In the genomic region with DNA sequence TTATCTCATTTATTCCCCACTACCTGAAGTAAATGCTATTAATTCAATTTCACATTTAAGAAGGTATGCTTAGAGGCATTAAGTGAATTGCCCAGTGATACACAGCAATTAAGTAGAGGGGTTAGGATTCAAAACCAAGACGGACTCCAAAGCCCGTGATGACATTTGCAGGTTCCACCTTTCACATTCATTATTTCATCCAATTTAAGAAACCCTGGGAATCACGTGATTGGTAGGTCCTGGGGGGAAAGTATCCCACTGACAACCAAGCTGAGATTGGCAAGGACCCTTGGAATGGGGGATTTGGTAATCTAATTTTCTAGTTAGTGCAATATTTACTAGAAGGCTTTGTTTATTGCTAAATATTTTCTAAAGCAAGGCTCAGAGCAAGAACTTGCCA, we compare ENCODE assay signal across 30 cellular contexts. TPM values are rescaled to one million over a fixed set of nuclear protein-coding genes. Genes with fewer than 3 reads are reported as not detected.
A peak's percentile ranks its signal among the peaks of the same experiment; 100 is the strongest.
DNase-seq lines count a peak whose midpoint lies in the region; ATAC-seq and TF ChIP-seq lines count a peak whose summit lies in the region.
"Had no signal": no experiment of that assay in that cellular context is flagged by ENCODE, and none has a peak within 500 bp of the region (broad histone marks: within the 10 kb centered on the region; RNA-seq: fewer than 3 reads in every experiment).

No MANE protein-coding gene starts in this region.

- no peak overlapping the region for H2AFZ ChIP-seq in Karpas-422 (ENCODE audit: low read length)

- H3K27ac Mint-ChIP-seq in activated T-cell treated with anti-CD3 and anti-CD28 coated beads, Interleukin-2, amount 50 U/mL, for 24 hours, result no peak overlapping the region
- H3K27ac Mint-ChIP-seq in activated T-cell treated with anti-CD3 and anti-CD28 coated beads, Interleukin-2, amount 50 U/mL, for 72 hours, result no peak overlapping the region
- H3K27ac Mint-ChIP-seq in osteocyte (ENCODE audit: unreplicated experiment), result no peak overlapping the region
- H3K27ac Mint-ChIP-seq: dendritic cell treated with granulocyte-macrophage colony-stimulating factor and Interleukin-4, amounts not matched to agents 40 ng/mL and 50 ng/mL, for 4 days; endodermal cell; T-helper 17 cell had no signal

- ATAC-seq in activated T-cell treated with anti-CD3 and anti-CD28 coated beads, Interleukin-2, amount 50 U/mL, for 72 hours (replicated peaks in 1 of 2), result no peak
- ATAC-seq in GM18861 (IDR thresholded peaks at IDR 0.05; ENCODE audit: unreplicated experiment), result no peak
- ATAC-seq: lower lobe of right lung, Right ventricle myocardium inferior, T-helper 17 cell had no signal

- peak overlapping the region; percentile 82 for H3K4me2 ChIP-seq in Karpas-422 (ENCODE audit: low read depth, low read length, poor library complexity, severe bottlenecking)

- H3K9me2 ChIP-seq in Karpas-422 (replicated peaks; ENCODE audit: insufficient read depth, low read length), result no peaks in the 10 kb centered on the region
- H3K9me2 ChIP-seq: SK-N-SH had no signal

- H3K4me1 Mint-ChIP-seq in activated T-cell treated with anti-CD3 and anti-CD28 coated beads, Interleukin-2, amount 50 U/mL, for 24 hours (ENCODE audit: low read depth), result peaks cover 22% of the 10 kb centered on the region
- peaks cover 16% of the 10 kb centered on the region for H3K4me1 Mint-ChIP-seq in activated T-cell treated with anti-CD3 and anti-CD28 coated beads, Interleukin-2, amount 50 U/mL, for 72 hours (ENCODE audit: low read depth)
- peaks cover 5% of the 10 kb centered on the region for H3K4me1 Mint-ChIP-seq in osteocyte (ENCODE audit: unreplicated experiment)

- H3K9me3 ChIP-seq in Karpas-422 (ENCODE audit: low read length) (no peaks in the 10 kb centered on the region), tibial artery (no peaks in the 10 kb centered on the region)
- H3K9me3 ChIP-seq: esophagus muscularis mucosa, heart left ventricle, lower lobe of right lung, ovary, right atrium auricular region, SK-N-SH, suprapubic skin had no signal

- H3K27ac ChIP-seq in Karpas-422 (ENCODE audit: low read length) (peak overlapping the region; percentile 98), dorsolateral prefrontal cortex (peak overlapping the region in 1 of 59 donors; percentile 87), tibial artery (no peak overlapping the region)
- H3K27ac ChIP-seq: lower lobe of right lung, suprapubic skin had no signal

- peak overlapping the region; percentile 81 for H3K4me3 Mint-ChIP-seq in activated T-cell treated with anti-CD3 and anti-CD28 coated beads, Interleukin-2, amount 50 U/mL, for 24 hours
- no peak overlapping the region for H3K4me3 Mint-ChIP-seq in activated T-cell treated with anti-CD3 and anti-CD28 coated beads, Interleukin-2, amount 50 U/mL, for 72 hours
- peak overlapping the region; percentile 70 for H3K4me3 Mint-ChIP-seq in osteocyte (ENCODE audit: unreplicated experiment)
- H3K4me3 Mint-ChIP-seq: dendritic cell treated with granulocyte-macrophage colony-stimulating factor and Interleukin-4, amounts not matched to agents 40 ng/mL and 50 ng/mL, for 4 days had no signal

- no peaks in the 10 kb centered on the region for H3K9me3 Mint-ChIP-seq in activated T-cell treated with anti-CD3 and anti-CD28 coated beads, Interleukin-2, amount 50 U/mL, for 24 hours
- H3K9me3 Mint-ChIP-seq in activated T-cell treated with anti-CD3 and anti-CD28 coated beads, Interleukin-2, amount 50 U/mL, for 72 hours, result no peaks in the 10 kb centered on the region
- no peaks in the 10 kb centered on the region for H3K9me3 Mint-ChIP-seq in osteocyte (ENCODE audit: unreplicated experiment)
- H3K9me3 Mint-ChIP-seq: dendritic cell treated with granulocyte-macrophage colony-stimulating factor and Interleukin-4, amounts not matched to agents 40 ng/mL and 50 ng/mL, for 4 days; endodermal cell; naive B cell had no signal

- no peaks in the 10 kb centered on the region for H3K27me3 Mint-ChIP-seq in activated T-cell treated with anti-CD3 and anti-CD28 coated beads, Interleukin-2, amount 50 U/mL, for 24 hours
- no peaks in the 10 kb centered on the region for H3K27me3 Mint-ChIP-seq in activated T-cell treated with anti-CD3 and anti-CD28 coated beads, Interleukin-2, amount 50 U/mL, for 72 hours (ENCODE audit: low read depth)
- no peaks in the 10 kb centered on the region for H3K27me3 Mint-ChIP-seq in osteocyte (ENCODE audit: unreplicated experiment)
- H3K27me3 Mint-ChIP-seq: T-helper 17 cell had no signal

- intact Hi-C loops in dorsolateral prefrontal cortex (cut with DNase I), result no loop called here
- intact Hi-C loops in tibial artery (cut with DNase I; ENCODE audit: low total_unique reads), result loop anchor here (5.0 to 10.0 kb wide), 2 partner anchors 127 to 409 kb away; partner anchors contain the start of gene GASK1A

- H3K36me3 Mint-ChIP-seq in activated T-cell treated with anti-CD3 and anti-CD28 coated beads, Interleukin-2, amount 50 U/mL, for 24 hours (ENCODE audit: low read depth), result no peaks in the 10 kb centered on the region
- H3K36me3 Mint-ChIP-seq in activated T-cell treated with anti-CD3 and anti-CD28 coated beads, Interleukin-2, amount 50 U/mL, for 72 hours (ENCODE audit: insufficient read depth in 2 of 2), result no peaks in the 10 kb centered on the region
- no peaks in the 10 kb centered on the region for H3K36me3 Mint-ChIP-seq in osteocyte (ENCODE audit: unreplicated experiment)
- H3K36me3 Mint-ChIP-seq: naive B cell had no signal

- H3K4me3 ChIP-seq in Karpas-422 (ENCODE audit: low read length) (peak overlapping the region; percentile 71), dorsolateral prefrontal cortex (peak overlapping the region in 40 of 59 donors; percentile 73 to 99 (median 93)), tibial artery (no peak overlapping the region)

- no peaks in the 10 kb centered on the region; the same call in 1 of the 2 replicates for H4K20me1 ChIP-seq in Karpas-422 (ENCODE audit: insufficient read depth, low read depth, low read length)

- H3K36me3 ChIP-seq in Karpas-422 (ENCODE audit: insufficient read depth, low read length), result no peaks in the 10 kb centered on the region
- H3K36me3 ChIP-seq in tibial artery, result no peaks in the 10 kb centered on the region
- H3K36me3 ChIP-seq: heart left ventricle, lower lobe of right lung, ovary, right atrium auricular region, suprapubic skin had no signal

- H3K4me1 ChIP-seq in Karpas-422 (ENCODE audit: low read length) (peaks cover 77% of the 10 kb centered on the region), tibial artery (peaks cover 0 to 18% (median 6%) of the 10 kb centered on the region in 4 donors)

- peaks cover 73% of the 10 kb centered on the region for H3K79me2 ChIP-seq in Karpas-422 (ENCODE audit: low read length)

- TF ChIP-seq CTCF in dorsolateral prefrontal cortex (IDR thresholded peaks at IDR 0.05 in 54 of 56, conservative IDR thresholded peaks at IDR 0.05 in 2 of 56; ENCODE audit: low read depth in 1 of 56, partially characterized antibody in 56 of 56) (no peak), osteocyte (IDR thresholded peaks at IDR 0.05) (no peak), tibial artery (IDR thresholded peaks at IDR 0.05) (no peak)

- no peak for DNase-seq in activated T-cell treated with anti-CD3 and anti-CD28 coated beads, Interleukin-2, amount 50 U/mL, for 24 hours
- no peak for DNase-seq in activated T-cell treated with anti-CD3 and anti-CD28 coated beads, Interleukin-2, amount 50 U/mL, for 72 hours
- DNase-seq in Karpas-422 (peak; percentile 62), dorsolateral prefrontal cortex (no peak), osteocyte (ENCODE audit: extremely low spot score, unreplicated experiment) (no peak), tibial artery (no peak), NCI-H1105 (lab: John Stamatoyannopoulos, UW) (no peak)
- DNase-seq: 8988T; activated CD4-positive, alpha-beta T cell treated with anti-CD3 and anti-CD28 coated beads, Interleukin-2, amount 50 U/mL, for 48 hours; activated CD4-positive, CD25-positive, alpha-beta regulatory T cell treated with anti-CD3 and anti-CD28 coated beads, Interleukin-2, amount 50 U/mL, for 72 hours; endodermal cell; heart left ventricle; KG1; lower lobe of right lung; midbrain; MM.1S; naive B cell; NCI-H2029 treated with DMSO at 0.1 percent for 48 hours; NCI-H526; ovary; SK-N-SH; stimulated activated CD4-positive, alpha-beta T cell treated with anti-CD3 and anti-CD28 coated beads, Interleukin-1b, Interleukin-23, amount 100 ng/mL, for 48 hours; stimulated activated naive CD4-positive, alpha-beta T cell treated with Interleukin-2 at 50 U/mL for 16 hours; T-helper 17 cell had no signal

- H3K9ac ChIP-seq in Karpas-422 (ENCODE audit: low read length), result peak overlapping the region; percentile 90
- H3K9ac ChIP-seq: SK-N-SH had no signal

- no peaks in the 10 kb centered on the region for H3K27me3 ChIP-seq in Karpas-422 (ENCODE audit: low read length)
- no peaks in the 10 kb centered on the region for H3K27me3 ChIP-seq in dorsolateral prefrontal cortex
- H3K27me3 ChIP-seq in tibial artery, result no peaks in the 10 kb centered on the region
- H3K27me3 ChIP-seq: esophagus muscularis mucosa, heart left ventricle, ovary, right atrium auricular region, suprapubic skin had no signal

RNA-seq across cellular contexts. Expression of gene POMGNT2, which starts 1.8 kb away (rescaled TPM):
- 1 to 10 TPM; 5.0 to 6.6 TPM for total RNA-seq in activated T-cell treated with anti-CD3 and anti-CD28 coated beads, Interleukin-2, amount 50 U/mL, for 72 hours
- total RNA-seq in Karpas-422 (2014; rRNA removed; shearing (Covaris generic); ENCODE audit: low replicate concordance), result 59.3 and 70.7 TPM in 2 replicates
- total RNA-seq in dorsolateral prefrontal cortex, result 10 to 100 TPM; 21.9 to 62.0 (median 41.4) TPM
- 16.1 and 18.5 TPM in 2 replicates for total RNA-seq in osteocyte

Comparison
In these comparisons a context has a peak if more than half of its experiments do, and no peak if none do; other contexts are left out.
1. H3K4me3 Mint-ChIP-seq: peak in activated T-cell treated with anti-CD3 and anti-CD28 coated beads, Interleukin-2, amount 50 U/mL, for 24 hours (single experiment) and osteocyte (single experiment); none in activated T-cell treated with anti-CD3 and anti-CD28 coated beads, Interleukin-2, amount 50 U/mL, for 72 hours (0 of 2).
2. H3K4me3 ChIP-seq: peak in Karpas-422 (single experiment) and dorsolateral prefrontal cortex (40 of 59); none in tibial artery (0 of 2).